Comparison of ENCODE assay signal across 20 cellular contexts in the genomic region with DNA sequence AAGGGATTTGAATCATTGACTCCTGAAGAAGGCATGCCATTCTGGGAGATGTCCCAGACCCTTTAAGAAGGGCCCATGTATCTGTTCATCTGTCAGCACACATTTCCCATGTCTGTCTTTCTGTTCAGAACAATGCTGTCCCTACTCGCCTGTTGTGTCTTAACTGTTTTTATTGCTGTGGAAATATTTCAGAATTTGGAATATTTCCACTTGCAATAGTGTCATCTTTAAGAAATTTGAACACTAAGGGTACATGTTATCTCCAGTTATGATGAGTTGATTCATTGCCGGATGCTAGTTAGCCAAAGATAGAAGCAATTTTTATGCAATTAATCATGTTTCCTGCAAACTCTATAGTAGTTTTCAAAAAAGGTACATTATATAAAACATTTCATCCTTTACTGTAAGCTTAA. TPM values are rescaled to one million over a fixed set of nuclear protein-coding genes. Genes with fewer than 3 reads are reported as not detected.
DNase-seq lines count a peak whose midpoint lies in the region; ATAC-seq lines count a peak whose summit lies in the region.
"Had no signal": no experiment of that assay in that cellular context is flagged by ENCODE, and none has a peak within 500 bp of the region (broad histone marks: within the 10 kb centered on the region; RNA-seq: fewer than 3 reads in every experiment).

No MANE protein-coding gene starts in this region.

- DNase-seq in EH (ENCODE audit: low read depth): peak; percentile 94
- DNase-seq in RPMI7951 (ENCODE audit: low read depth): peak; percentile 50
- DNase-seq in fibroblast of gingiva (ENCODE audit: low read depth): peak; percentile 61
- DNase-seq in myocyte (ENCODE audit: low read depth): peak; percentile 15
- DNase-seq in GOT3 (lab: John Stamatoyannopoulos, UW): no peak
- DNase-seq: activated CD4-positive, alpha-beta T cell treated with anti-CD3 and anti-CD28 coated beads, Interleukin-2, amount 50 U/mL, for 4 hours; activated naive CD8-positive, alpha-beta T cell treated with anti-CD3 and anti-CD28 coated beads, Interleukin-2, amount 50 U/mL, for 24 hours; activated T-cell treated with anti-CD3 and anti-CD28 coated beads, Interleukin-2, amount 50 U/mL, for 72 hours; DMS153; esophagus squamous epithelium; MG63; midbrain; NCI-H774; occipital lobe; SHP77 had no signal

- ATAC-seq in GM19467 (IDR thresholded peaks at IDR 0.05; ENCODE audit: unreplicated experiment) (no peak), HG02571 (IDR thresholded peaks at IDR 0.05; ENCODE audit: unreplicated experiment) (no peak), HG03378 (IDR thresholded peaks at IDR 0.05; ENCODE audit: unreplicated experiment) (no peak)
- ATAC-seq: activated naive CD8-positive, alpha-beta T cell treated with anti-CD3 and anti-CD28 coated beads, Interleukin-2, amount 50 U/mL, for 24 hours; activated T-cell treated with anti-CD3 and anti-CD28 coated beads, Interleukin-2, amount 50 U/mL, for 72 hours had no signal

RNA-seq across cellular contexts. Expression of gene NT5C1B, which starts 36.9 kb away (rescaled TPM):
- not detected in 2 replicates for total RNA-seq in RPMI7951 (2014; rRNA removed; shearing (Covaris generic))
- total RNA-seq in myocyte: not detected in 2 replicates
- 0.39 TPM for polyA plus RNA-seq in myocyte (2012)
- total RNA-seq: activated T-cell treated with anti-CD3 and anti-CD28 coated beads, Interleukin-2, amount 50 U/mL, for 72 hours; esophagus squamous epithelium; occipital lobe; smooth muscle cell had no signal
- polyA plus RNA-seq: BJ, smooth muscle cell had no signal
